8 cellular contexts compared by ENCODE assay signal in genomic region chr16:48158296-48158695, GRCh38. TPM values are rescaled to one million over a fixed set of nuclear protein-coding genes. Genes with fewer than 3 reads are reported as not detected.
A peak's percentile ranks its signal among the peaks of the same experiment; 100 is the strongest.
DNase-seq lines count a peak whose midpoint lies in the region; ATAC-seq and TF ChIP-seq lines count a peak whose summit lies in the region.

No MANE protein-coding gene starts in this region.

- H3K4me3 Mint-ChIP-seq in T-helper 2 cell treated with Interferon-gamma antibody and Interleukin-4, amounts not matched to agents 5 μg/mL and 100 μg/mL, for 36 hours = peak overlapping the region; percentile 21
- H3K4me3 Mint-ChIP-seq in osteocyte (ENCODE audit: unreplicated experiment) (no peak overlapping the region), endodermal cell (no peak overlapping the region)

- H3K27me3 Mint-ChIP-seq in T-helper 2 cell treated with Interferon-gamma antibody and Interleukin-4, amounts not matched to agents 5 μg/mL and 100 μg/mL, for 36 hours (ENCODE audit: low read depth) = peaks cover 28% of the 10 kb centered on the region
- H3K27me3 Mint-ChIP-seq in osteocyte (ENCODE audit: unreplicated experiment) (no peaks in the 10 kb centered on the region), endodermal cell (ENCODE audit: insufficient read depth) (peaks cover 12% of the 10 kb centered on the region)

- H3K36me3 Mint-ChIP-seq in T-helper 2 cell treated with Interferon-gamma antibody and Interleukin-4, amounts not matched to agents 5 μg/mL and 100 μg/mL, for 36 hours (ENCODE audit: low read depth) = no peaks in the 10 kb centered on the region
- H3K36me3 Mint-ChIP-seq in osteocyte (ENCODE audit: unreplicated experiment) = no peaks in the 10 kb centered on the region
- no peaks in the 10 kb centered on the region for H3K36me3 Mint-ChIP-seq in endodermal cell (ENCODE audit: low read depth)

- no peaks in the 10 kb centered on the region for H3K9me3 Mint-ChIP-seq in T-helper 2 cell treated with Interferon-gamma antibody and Interleukin-4, amounts not matched to agents 5 μg/mL and 100 μg/mL, for 36 hours
- H3K9me3 Mint-ChIP-seq in osteocyte (ENCODE audit: unreplicated experiment) = no peaks in the 10 kb centered on the region
- H3K9me3 Mint-ChIP-seq in endodermal cell = no peaks in the 10 kb centered on the region

- peaks cover 10% of the 10 kb centered on the region for H3K4me1 Mint-ChIP-seq in T-helper 2 cell treated with Interferon-gamma antibody and Interleukin-4, amounts not matched to agents 5 μg/mL and 100 μg/mL, for 36 hours (ENCODE audit: low read depth)
- peaks cover 5% of the 10 kb centered on the region for H3K4me1 Mint-ChIP-seq in osteocyte (ENCODE audit: unreplicated experiment)
- H3K4me1 Mint-ChIP-seq in endodermal cell = peaks cover 1% of the 10 kb centered on the region

- H3K36me3 ChIP-seq in endodermal cell (ENCODE audit: control insufficient read depth, insufficient read depth, low read length) = no peaks in the 10 kb centered on the region

- no peak overlapping the region for H3K4me3 ChIP-seq in endodermal cell (ENCODE audit: low read length)

- no peak overlapping the region for H3K9ac ChIP-seq in endodermal cell (ENCODE audit: extremely low read depth, low read length, poor library complexity, severe bottlenecking)

- peak; percentile 75 for DNase-seq in T-helper 2 cell treated with Interferon-gamma antibody and Interleukin-4, amounts not matched to agents 5 μg/mL and 100 μg/mL, for 36 hours (ENCODE audit: low spot score)
- peak; percentile 88 for DNase-seq in iris pigment epithelial cell (ENCODE audit: low read depth)
- no peak for DNase-seq in osteocyte (ENCODE audit: extremely low spot score, unreplicated experiment)
- no peak for DNase-seq in GOT3 (lab: John Stamatoyannopoulos, UW)
- no peak for DNase-seq in endodermal cell

- H3K27ac Mint-ChIP-seq in T-helper 2 cell treated with Interferon-gamma antibody and Interleukin-4, amounts not matched to agents 5 μg/mL and 100 μg/mL, for 36 hours = peak overlapping the region; percentile 22
- H3K27ac Mint-ChIP-seq in osteocyte (ENCODE audit: unreplicated experiment) = no peak overlapping the region
- H3K27ac Mint-ChIP-seq in endodermal cell = no peak overlapping the region

- no peak overlapping the region for H3K27ac ChIP-seq in endodermal cell (ENCODE audit: low read depth, low read length)

- whole genome bisulfite sequencing in endodermal cell (ENCODE audit: insufficient coverage in 1 of 2, insufficient read length in 1 of 2), 2 experiments = 76 to 100% methylated on average over 1 to 4 of the region's 4 CpGs

- H3K9me3 ChIP-seq in endodermal cell (ENCODE audit: control insufficient read depth, low read length) = no peaks in the 10 kb centered on the region

- H3K4me1 ChIP-seq in endodermal cell (ENCODE audit: control insufficient read depth, insufficient read depth, low read length) = no peaks in the 10 kb centered on the region

- ATAC-seq in GM18858 (IDR thresholded peaks at IDR 0.05; ENCODE audit: unreplicated experiment) (peak; percentile 87), HG02885 (IDR thresholded peaks at IDR 0.05; ENCODE audit: poor library complexity, unreplicated experiment) (peak; percentile 83), GM18519 (IDR thresholded peaks at IDR 0.05; ENCODE audit: low FRiP score, unreplicated experiment) (no peak)

- TF ChIP-seq CTCF in osteocyte (IDR thresholded peaks at IDR 0.05) (no peak), endodermal cell (conservative IDR thresholded peaks at IDR 0.05) (no peak)

- no peaks in the 10 kb centered on the region for H3K27me3 ChIP-seq in endodermal cell (ENCODE audit: control insufficient read depth, insufficient read depth, low read length, poor library complexity, severe bottlenecking)

RNA-seq across cellular contexts. Expression of gene ABCC12, which starts 2.5 kb away (rescaled TPM):
- not detected in 2 replicates for total RNA-seq in osteocyte
- total RNA-seq in endodermal cell = 1 to 10 TPM in 1 of 2 donors, under 1 TPM in 1; 0.35 to 1.2 TPM
- polyA plus RNA-seq in endodermal cell (2013, experiment 1 of 2) = not detected
- not detected for polyA plus RNA-seq in endodermal cell (2013, experiment 2 of 2)

Comparison
In these comparisons a context has a peak if more than half of its experiments do, and no peak if none do; other contexts are left out.
1. DNase-seq: peak in T-helper 2 cell treated with Interferon-gamma antibody and Interleukin-4, amounts not matched to agents 5 μg/mL and 100 μg/mL, for 36 hours (single experiment) and iris pigment epithelial cell (single experiment); none in osteocyte (single experiment), GOT3 (single experiment) and endodermal cell (single experiment).